In genomic region chr22:39152511-39153219, GRCh38 we compare ENCODE assay signal across 1 cellular context.
TF ChIP-seq lines count a peak whose summit lies in the region.

TSS of gene CBX7 (minus strand) at chr22:39152680. CDS start at chr22:39152444, 236 bp downstream.

TF ChIP-seq in K562, 482 proteins besides CTCF, POLR2A, EP300 and RAD21 (continued from another document and continues in another):
- TF ChIP-seq, protein P1, sequence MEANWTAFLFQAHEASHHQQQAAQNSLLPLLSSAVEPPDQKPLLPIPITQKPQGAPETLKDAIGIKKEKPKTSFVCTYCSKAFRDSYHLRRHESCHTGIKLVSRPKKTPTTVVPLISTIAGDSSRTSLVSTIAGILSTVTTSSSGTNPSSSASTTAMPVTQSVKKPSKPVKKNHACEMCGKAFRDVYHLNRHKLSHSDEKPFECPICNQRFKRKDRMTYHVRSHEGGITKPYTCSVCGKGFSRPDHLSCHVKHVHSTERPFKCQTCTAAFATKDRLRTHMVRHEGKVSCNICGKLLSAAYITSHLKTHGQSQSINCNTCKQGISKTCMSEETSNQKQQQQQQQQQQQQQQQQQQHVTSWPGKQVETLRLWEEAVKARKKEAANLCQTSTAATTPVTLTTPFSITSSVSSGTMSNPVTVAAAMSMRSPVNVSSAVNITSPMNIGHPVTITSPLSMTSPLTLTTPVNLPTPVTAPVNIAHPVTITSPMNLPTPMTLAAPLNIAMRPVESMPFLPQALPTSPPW (CRISPR knock-in tag; IDR thresholded peaks at IDR 0.05), result peak; percentile 80
- no peak for TF ChIP-seq TAF9B (IDR thresholded peaks at IDR 0.05; ENCODE audit: partially characterized antibody)
- no peak for TF ChIP-seq ZNF695 (CRISPR knock-in tag; IDR thresholded peaks at IDR 0.05)
- peak; percentile 7 to 79; a peak in 2 of 4 replicates for TF ChIP-seq SRF (CRISPR knock-in tag; IDR thresholded peaks at IDR 0.05)
- no peak for TF ChIP-seq ZNF444 (CRISPR knock-in tag; IDR thresholded peaks at IDR 0.05)
- peak in 1 of 2 experiments; percentile 69; a peak in 2 of 4 replicates for TF ChIP-seq NRF1 (conservative IDR thresholded peaks at IDR 0.05 in 1 of 2, IDR thresholded peaks at IDR 0.05 in 1 of 2)
- TF ChIP-seq, protein P2, sequence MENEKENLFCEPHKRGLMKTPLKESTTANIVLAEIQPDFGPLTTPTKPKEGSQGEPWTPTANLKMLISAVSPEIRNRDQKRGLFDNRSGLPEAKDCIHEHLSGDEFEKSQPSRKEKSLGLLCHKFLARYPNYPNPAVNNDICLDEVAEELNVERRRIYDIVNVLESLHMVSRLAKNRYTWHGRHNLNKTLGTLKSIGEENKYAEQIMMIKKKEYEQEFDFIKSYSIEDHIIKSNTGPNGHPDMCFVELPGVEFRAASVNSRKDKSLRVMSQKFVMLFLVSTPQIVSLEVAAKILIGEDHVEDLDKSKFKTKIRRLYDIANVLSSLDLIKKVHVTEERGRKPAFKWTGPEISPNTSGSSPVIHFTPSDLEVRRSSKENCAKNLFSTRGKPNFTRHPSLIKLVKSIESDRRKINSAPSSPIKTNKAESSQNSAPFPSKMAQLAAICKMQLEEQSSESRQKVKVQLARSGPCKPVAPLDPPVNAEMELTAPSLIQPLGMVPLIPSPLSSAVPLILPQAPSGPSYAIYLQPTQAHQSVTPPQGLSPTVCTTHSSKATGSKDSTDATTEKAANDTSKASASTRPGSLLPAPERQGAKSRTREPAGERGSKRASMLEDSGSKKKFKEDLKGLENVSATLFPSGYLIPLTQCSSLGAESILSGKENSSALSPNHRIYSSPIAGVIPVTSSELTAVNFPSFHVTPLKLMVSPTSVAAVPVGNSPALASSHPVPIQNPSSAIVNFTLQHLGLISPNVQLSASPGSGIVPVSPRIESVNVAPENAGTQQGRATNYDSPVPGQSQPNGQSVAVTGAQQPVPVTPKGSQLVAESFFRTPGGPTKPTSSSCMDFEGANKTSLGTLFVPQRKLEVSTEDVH (IDR thresholded peaks at IDR 0.05; ENCODE audit: low read depth, partially characterized antibody), result no peak
- TF ChIP-seq, protein P3, sequence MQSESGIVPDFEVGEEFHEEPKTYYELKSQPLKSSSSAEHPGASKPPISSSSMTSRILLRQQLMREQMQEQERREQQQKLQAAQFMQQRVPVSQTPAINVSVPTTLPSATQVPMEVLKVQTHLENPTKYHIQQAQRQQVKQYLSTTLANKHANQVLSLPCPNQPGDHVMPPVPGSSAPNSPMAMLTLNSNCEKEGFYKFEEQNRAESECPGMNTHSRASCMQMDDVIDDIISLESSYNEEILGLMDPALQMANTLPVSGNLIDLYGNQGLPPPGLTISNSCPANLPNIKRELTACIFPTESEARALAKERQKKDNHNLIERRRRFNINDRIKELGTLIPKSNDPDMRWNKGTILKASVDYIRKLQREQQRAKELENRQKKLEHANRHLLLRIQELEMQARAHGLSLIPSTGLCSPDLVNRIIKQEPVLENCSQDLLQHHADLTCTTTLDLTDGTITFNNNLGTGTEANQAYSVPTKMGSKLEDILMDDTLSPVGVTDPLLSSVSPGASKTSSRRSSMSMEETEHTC (IDR thresholded peaks at IDR 0.05), result no peak
- no peak for TF ChIP-seq GATAD2B (IDR thresholded peaks at IDR 0.05; ENCODE audit: borderline replicate concordance)
- TF ChIP-seq BRD4 (IDR thresholded peaks at IDR 0.05), result no peak
- TF ChIP-seq ZNF79 (CRISPR knock-in tag; IDR thresholded peaks at IDR 0.05; ENCODE audit: low read depth), result no peak
- no peak for TF ChIP-seq BHLHE40 (IDR thresholded peaks at IDR 0.05; ENCODE audit: low read length)
- no peak for TF ChIP-seq CBX3 (IDR thresholded peaks at IDR 0.05; ENCODE audit: borderline replicate concordance in 1 of 2, low read length in 2 of 2)
- no peak for TF ChIP-seq POLR2AphosphoS5 (IDR thresholded peaks at IDR 0.05; ENCODE audit: control insufficient read depth, insufficient read depth, low read depth, low read length)
- no peak for TF ChIP-seq DACH1 (IDR thresholded peaks at IDR 0.05; ENCODE audit: partially characterized antibody)
- TF ChIP-seq XRCC4 (IDR thresholded peaks at IDR 0.05; ENCODE audit: extremely low read depth, insufficient read depth, insufficient read length), result no peak
- TF ChIP-seq REST (CRISPR knock-in tag; IDR thresholded peaks at IDR 0.05; ENCODE audit: low read depth), result no peak
- no peak for TF ChIP-seq SAFB2 (IDR thresholded peaks at IDR 0.05; ENCODE audit: borderline replicate concordance, low read depth, low read length, severe bottlenecking)
- peak; percentile 66 for TF ChIP-seq HNRNPLL (IDR thresholded peaks at IDR 0.05; ENCODE audit: low read depth, low read length, poor library complexity, severe bottlenecking)
- TF ChIP-seq ELK3 (CRISPR knock-in tag; IDR thresholded peaks at IDR 0.05), result no peak
- TF ChIP-seq DMBX1 (CRISPR knock-in tag; IDR thresholded peaks at IDR 0.05; ENCODE audit: borderline replicate concordance), result no peak
- TF ChIP-seq, protein P4, sequence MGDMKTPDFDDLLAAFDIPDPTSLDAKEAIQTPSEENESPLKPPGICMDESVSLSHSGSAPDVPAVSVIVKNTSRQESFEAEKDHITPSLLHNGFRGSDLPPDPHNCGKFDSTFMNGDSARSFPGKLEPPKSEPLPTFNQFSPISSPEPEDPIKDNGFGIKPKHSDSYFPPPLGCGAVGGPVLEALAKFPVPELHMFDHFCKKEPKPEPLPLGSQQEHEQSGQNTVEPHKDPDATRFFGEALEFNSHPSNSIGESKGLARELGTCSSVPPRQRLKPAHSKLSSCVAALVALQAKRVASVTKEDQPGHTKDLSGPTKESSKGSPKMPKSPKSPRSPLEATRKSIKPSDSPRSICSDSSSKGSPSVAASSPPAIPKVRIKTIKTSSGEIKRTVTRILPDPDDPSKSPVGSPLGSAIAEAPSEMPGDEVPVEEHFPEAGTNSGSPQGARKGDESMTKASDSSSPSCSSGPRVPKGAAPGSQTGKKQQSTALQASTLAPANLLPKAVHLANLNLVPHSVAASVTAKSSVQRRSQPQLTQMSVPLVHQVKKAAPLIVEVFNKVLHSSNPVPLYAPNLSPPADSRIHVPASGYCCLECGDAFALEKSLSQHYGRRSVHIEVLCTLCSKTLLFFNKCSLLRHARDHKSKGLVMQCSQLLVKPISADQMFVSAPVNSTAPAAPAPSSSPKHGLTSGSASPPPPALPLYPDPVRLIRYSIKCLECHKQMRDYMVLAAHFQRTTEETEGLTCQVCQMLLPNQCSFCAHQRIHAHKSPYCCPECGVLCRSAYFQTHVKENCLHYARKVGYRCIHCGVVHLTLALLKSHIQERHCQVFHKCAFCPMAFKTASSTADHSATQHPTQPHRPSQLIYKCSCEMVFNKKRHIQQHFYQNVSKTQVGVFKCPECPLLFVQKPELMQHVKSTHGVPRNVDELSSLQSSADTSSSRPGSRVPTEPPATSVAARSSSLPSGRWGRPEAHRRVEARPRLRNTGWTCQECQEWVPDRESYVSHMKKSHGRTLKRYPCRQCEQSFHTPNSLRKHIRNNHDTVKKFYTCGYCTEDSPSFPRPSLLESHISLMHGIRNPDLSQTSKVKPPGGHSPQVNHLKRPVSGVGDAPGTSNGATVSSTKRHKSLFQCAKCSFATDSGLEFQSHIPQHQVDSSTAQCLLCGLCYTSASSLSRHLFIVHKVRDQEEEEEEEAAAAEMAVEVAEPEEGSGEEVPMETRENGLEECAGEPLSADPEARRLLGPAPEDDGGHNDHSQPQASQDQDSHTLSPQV (IDR thresholded peaks at IDR 0.05), result peak; percentile 32; the same call in 1 of the 2 replicates
- no peak for TF ChIP-seq PURB (CRISPR knock-in tag; IDR thresholded peaks at IDR 0.05; ENCODE audit: low read depth)
- peak; percentile 77; the same call in 1 of the 2 replicates for TF ChIP-seq ZNF197 (CRISPR knock-in tag; IDR thresholded peaks at IDR 0.05; ENCODE audit: low read depth)
- TF ChIP-seq MXI1 (IDR thresholded peaks at IDR 0.05; ENCODE audit: low read depth, low read length), result peak; percentile 68; the same call in 1 of the 2 replicates
- TF ChIP-seq ZBTB17 (CRISPR knock-in tag; IDR thresholded peaks at IDR 0.05), result no peak
- no peak for TF ChIP-seq ZNF134 (CRISPR knock-in tag; conservative IDR thresholded peaks at IDR 0.05)
- TF ChIP-seq MAZ (CRISPR knock-in tag; conservative IDR thresholded peaks at IDR 0.05 in 1 of 2, IDR thresholded peaks at IDR 0.05 in 1 of 2), result peak in 1 of 2 experiments; percentile 64; a peak in 2 of 4 replicates
- TF ChIP-seq NFYB (IDR thresholded peaks at IDR 0.05; ENCODE audit: extremely low read depth, insufficient read length), result no peak
- no peak for TF ChIP-seq STAT5B (CRISPR knock-in tag; IDR thresholded peaks at IDR 0.05)
- 0 out of 4 replicates have a peak, but pooled peaks of 1 of the 2 experiments have one; percentile 14 for TF ChIP-seq MNT (conservative IDR thresholded peaks at IDR 0.05)
- TF ChIP-seq TEAD1 (CRISPR knock-in tag; IDR thresholded peaks at IDR 0.05), result 0 out of 4 replicates have a peak, but pooled peaks of 1 of the 2 experiments have one; percentile 42
- TF ChIP-seq CHD2 (IDR thresholded peaks at IDR 0.05; ENCODE audit: low read depth, low read length), result no peak
- no peak for TF ChIP-seq ESRRB (CRISPR knock-in tag; IDR thresholded peaks at IDR 0.05; ENCODE audit: borderline replicate concordance)
- no peak for TF ChIP-seq MAFK (IDR thresholded peaks at IDR 0.05; ENCODE audit: low read length)
- TF ChIP-seq ZBTB7A (IDR thresholded peaks at IDR 0.05; ENCODE audit: borderline replicate concordance, control insufficient read depth, low read depth, low read length), result peak; percentile 14; the same call in 1 of the 2 replicates
- no peak for TF ChIP-seq ZNF165 (CRISPR knock-in tag; IDR thresholded peaks at IDR 0.05; ENCODE audit: borderline replicate concordance)
- TF ChIP-seq SMAD1 (IDR thresholded peaks at IDR 0.05; ENCODE audit: low read depth, low read length, partially characterized antibody), result no peak
- TF ChIP-seq, protein P5, sequence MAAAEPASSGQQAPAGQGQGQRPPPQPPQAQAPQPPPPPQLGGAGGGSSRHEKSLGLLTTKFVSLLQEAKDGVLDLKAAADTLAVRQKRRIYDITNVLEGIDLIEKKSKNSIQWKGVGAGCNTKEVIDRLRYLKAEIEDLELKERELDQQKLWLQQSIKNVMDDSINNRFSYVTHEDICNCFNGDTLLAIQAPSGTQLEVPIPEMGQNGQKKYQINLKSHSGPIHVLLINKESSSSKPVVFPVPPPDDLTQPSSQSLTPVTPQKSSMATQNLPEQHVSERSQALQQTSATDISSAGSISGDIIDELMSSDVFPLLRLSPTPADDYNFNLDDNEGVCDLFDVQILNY (CRISPR knock-in tag; IDR thresholded peaks at IDR 0.05), result no peak
- no peak for TF ChIP-seq CC2D1A (IDR thresholded peaks at IDR 0.05)
- no peak for TF ChIP-seq ZNF140 (CRISPR knock-in tag; IDR thresholded peaks at IDR 0.05)
- no peak for TF ChIP-seq ATF1 (CRISPR knock-in tag; IDR thresholded peaks at IDR 0.05)
- peak; percentile 52 for TF ChIP-seq ATF1 (tag; IDR thresholded peaks at IDR 0.05)
- TF ChIP-seq ZNF324 (CRISPR knock-in tag; IDR thresholded peaks at IDR 0.05), result no peak
- TF ChIP-seq MYC (IDR thresholded peaks at IDR 0.05; ENCODE audit: low read depth, low read length), result peak; percentile 41; the same call in 1 of the 2 replicates
- TF ChIP-seq MYC (CRISPR knock-in tag; IDR thresholded peaks at IDR 0.05; ENCODE audit: borderline replicate concordance, low read depth), result no peak
- TF ChIP-seq ZNF445 (CRISPR knock-in tag; IDR thresholded peaks at IDR 0.05; ENCODE audit: low read depth), result no peak
- TF ChIP-seq, protein P6, sequence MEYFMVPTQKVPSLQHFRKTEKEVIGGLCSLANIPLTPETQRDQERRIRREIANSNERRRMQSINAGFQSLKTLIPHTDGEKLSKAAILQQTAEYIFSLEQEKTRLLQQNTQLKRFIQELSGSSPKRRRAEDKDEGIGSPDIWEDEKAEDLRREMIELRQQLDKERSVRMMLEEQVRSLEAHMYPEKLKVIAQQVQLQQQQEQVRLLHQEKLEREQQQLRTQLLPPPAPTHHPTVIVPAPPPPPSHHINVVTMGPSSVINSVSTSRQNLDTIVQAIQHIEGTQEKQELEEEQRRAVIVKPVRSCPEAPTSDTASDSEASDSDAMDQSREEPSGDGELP (CRISPR knock-in tag; IDR thresholded peaks at IDR 0.05; ENCODE audit: borderline replicate concordance), result peak; percentile 47; the same call in 1 of the 2 replicates
- TF ChIP-seq ILF3 (IDR thresholded peaks at IDR 0.05; ENCODE audit: borderline replicate concordance), result no peak
